15 cellular contexts compared by ENCODE assay signal in the genomic region with DNA sequence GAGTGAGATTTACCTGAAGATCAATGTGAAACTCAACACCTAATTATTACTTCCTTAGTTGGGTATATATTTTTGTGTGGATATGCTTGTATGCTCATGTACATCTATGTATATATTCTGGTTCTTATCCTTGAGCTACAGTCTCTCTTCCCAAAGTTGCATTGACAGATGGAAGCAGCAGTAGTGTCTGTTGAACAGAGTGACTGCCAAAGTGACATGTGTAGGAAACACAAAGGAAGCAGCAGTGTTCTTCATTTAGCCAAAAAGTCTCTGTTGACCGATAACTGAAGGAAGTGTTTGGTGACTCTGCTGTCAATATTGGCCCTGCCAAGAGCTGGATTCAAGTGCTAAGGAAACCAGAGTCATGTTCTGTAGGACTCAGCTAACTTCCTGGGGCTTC.
DNase-seq lines count a peak whose midpoint lies in the region; ATAC-seq lines count a peak whose summit lies in the region.
"Had no signal": no experiment of that assay in that cellular context is flagged by ENCODE, and none has a peak within 500 bp of the region (broad histone marks: within the 10 kb centered on the region; RNA-seq: fewer than 3 reads in every experiment).

No MANE protein-coding gene starts in this region.

- H3K4me1 ChIP-seq in BLaER1: peaks cover 19% of the 10 kb centered on the region

- H3K27ac ChIP-seq in BLaER1: no peak overlapping the region
- H3K27ac ChIP-seq: BLaER1 treated with 17β-estradiol and CSF1 and Interleukin-3, amounts not matched to agents 10 nM and 100 nM; GM23248 had no signal

- peak overlapping the region; percentile 13; the same call in 1 of the 2 replicates for H3K4me2 ChIP-seq in BLaER1

- peak; percentile 27 to 41 for DNase-seq in Kasumi-1 (lab: John Stamatoyannopoulos, UW)
- DNase-seq in cerebellum (ENCODE audit: low spot score): peak; percentile 51
- DNase-seq in DMS153 (lab: John Stamatoyannopoulos, UW): no peak
- DNase-seq in NCI-H2196 treated with DMSO at 0.1 percent for 48 hours (lab: John Stamatoyannopoulos, UW; ENCODE audit: unreplicated experiment): no peak
- DNase-seq: CD4-positive, alpha-beta T cell; CD8-positive, alpha-beta memory T cell; DMS 273 treated with DMSO at 0.1 percent for 48 hours; DMS53; DMS79 treated with DMSO at 0.1 percent for 48 hours; GM23248; H7; HCEC 1CT had no signal

- no peaks in the 10 kb centered on the region for H4K20me1 ChIP-seq in BLaER1
- H4K20me1 ChIP-seq: BLaER1 treated with 17β-estradiol and CSF1 and Interleukin-3, amounts not matched to agents 10 nM and 100 nM had no signal

- H3K9ac ChIP-seq in BLaER1: no peak overlapping the region
- H3K9ac ChIP-seq: BLaER1 treated with 17β-estradiol and CSF1 and Interleukin-3, amounts not matched to agents 10 nM and 100 nM; GM23248 had no signal

- no peak for ATAC-seq in HG03354 (IDR thresholded peaks at IDR 0.05; ENCODE audit: poor library complexity, severe bottlenecking, unreplicated experiment)

- H3K4me3 ChIP-seq in BLaER1: no peak overlapping the region
- H3K4me3 ChIP-seq: BLaER1 treated with 17β-estradiol and CSF1 and Interleukin-3, amounts not matched to agents 10 nM and 100 nM; GM23248 had no signal

- H3K9me3 ChIP-seq in BLaER1: peaks cover 17% of the 10 kb centered on the region; the same call in 1 of the 2 replicates

- H3K27me3 ChIP-seq in BLaER1: no peaks in the 10 kb centered on the region
- H3K27me3 ChIP-seq: BLaER1 treated with 17β-estradiol and CSF1 and Interleukin-3, amounts not matched to agents 10 nM and 100 nM had no signal

- H3K36me3 ChIP-seq in BLaER1: peaks cover 25% of the 10 kb centered on the region

Comparison
In these comparisons a context has a peak if more than half of its experiments do, and no peak if none do; other contexts are left out.
1. DNase-seq: peak in Kasumi-1 (2 of 2) and cerebellum (single experiment); none in DMS153 (single experiment) and NCI-H2196 treated with DMSO at 0.1 percent for 48 hours (single experiment).